36 cellular contexts compared by ENCODE assay signal in genomic region chrX:155251391-155251790, GRCh38. TPM values are rescaled to one million over a fixed set of nuclear protein-coding genes. Genes with fewer than 3 reads are reported as not detected.
"Had no signal": no experiment of that assay in that cellular context is flagged by ENCODE, and none has a peak within 500 bp of the region (broad histone marks: within the 10 kb centered on the region; RNA-seq: fewer than 3 reads in every experiment).

No MANE protein-coding gene starts in this region.

- H3K9me3 ChIP-seq: MG63 had no signal

- DNase-seq: Karpas-422, Kasumi-1, MG63, MM.1S, MV-4-11, NCI-H1048, NCI-H1092, NCI-H1092 treated with DMSO at 0.1 percent for 48 hours, NCI-H1105, NCI-H1105 treated with DMSO at 0.1 percent for 48 hours, NCI-H1417, NCI-H1417 treated with DMSO at 0.1 percent for 48 hours, NCI-H1436, NCI-H1436 treated with DMSO at 0.1 percent for 48 hours, NCI-H146, NCI-H1694, NCI-H1694 treated with DMSO at 0.1 percent for 48 hours, NCI-H187, NCI-H187 treated with DMSO at 0.1 percent for 48 hours, NCI-H1930, NCI-H2029, NCI-H2029 treated with DMSO at 0.1 percent for 48 hours, NCI-H2081, NCI-H2081 treated with DMSO at 0.1 percent for 48 hours, NCI-H2107, NCI-H2171, NCI-H2171 treated with DMSO at 0.1 percent for 48 hours, NCI-H2227 treated with DMSO at 0.1 percent for 48 hours, NCI-H226, NCI-H345, NCI-H446, NCI-H446 treated with DMSO at 0.1 percent for 48 hours, NCI-H510A, NCI-H510A treated with DMSO at 0.1 percent for 48 hours, NCI-H524 had no signal

- H3K4me3 ChIP-seq: MG63 had no signal

- H3K36me3 ChIP-seq: MG63 had no signal

- H3K27me3 ChIP-seq: MG63 had no signal

RNA-seq across cellular contexts. Expression of gene RAB39B, which starts 12.9 kb away (rescaled TPM):
- total RNA-seq: M059J had no signal
